8 cellular contexts compared by ENCODE assay signal in the genomic region with DNA sequence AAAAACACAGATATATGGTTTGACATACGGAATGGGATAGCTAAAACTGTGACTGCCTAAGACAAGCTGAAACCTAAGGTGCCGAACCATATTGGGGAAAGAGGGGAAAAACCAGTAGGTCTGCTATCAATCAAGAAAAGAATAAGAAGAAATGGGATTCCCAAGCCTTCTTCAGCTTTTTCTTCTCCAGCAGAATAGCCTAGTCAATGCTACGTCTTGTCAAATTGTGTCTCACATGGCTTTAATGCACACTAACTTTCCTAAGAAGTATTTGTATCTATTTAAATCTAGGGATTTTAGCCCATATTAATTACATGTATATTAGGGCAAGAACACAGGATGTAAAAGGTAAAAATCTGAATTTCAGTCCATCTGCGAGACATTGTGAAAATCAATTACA. TPM values are rescaled to one million over a fixed set of nuclear protein-coding genes. Genes with fewer than 3 reads are reported as not detected.
DNase-seq lines count a peak whose midpoint lies in the region; ATAC-seq and TF ChIP-seq lines count a peak whose summit lies in the region.

No MANE protein-coding gene starts in this region.

- H3K27me3 ChIP-seq in endocrine pancreas (ENCODE audit: control insufficient read depth, insufficient read depth, low read length) (no peaks in the 10 kb centered on the region), neuron (ENCODE audit: insufficient read depth, low read length) (no peaks in the 10 kb centered on the region)

- peak overlapping the region; percentile 88 to 97 for H3K4me3 Mint-ChIP-seq in CD14-positive monocyte

- DNase-seq in CD14-positive monocyte (ENCODE audit: low spot score) (no peak), NCI-H69 (lab: John Stamatoyannopoulos, UW) (peak; percentile 40)

- peak overlapping the region; percentile 69 for H3K9ac ChIP-seq in endocrine pancreas (ENCODE audit: control insufficient read depth, insufficient read depth, low read length)

- H3K9me3 ChIP-seq in endocrine pancreas (ENCODE audit: control insufficient read depth, low read length) (no peaks in the 10 kb centered on the region), neuron (ENCODE audit: low read length) (no peaks in the 10 kb centered on the region)

- intact Hi-C loops in CD14-positive monocyte (cut with micrococcal nuclease) = loop anchor here in 1 of 2 donors (5.0 kb wide), 1 partner anchor 196 kb away; no protein-coding TSS in a partner anchor

- H3K27me3 Mint-ChIP-seq in CD14-positive monocyte (ENCODE audit: low read depth in 3 of 3) = peaks cover 0 to 4% (median 2%) of the 10 kb centered on the region in 3 donors

- H3K4me3 ChIP-seq in endocrine pancreas (ENCODE audit: control insufficient read depth, insufficient read depth, low read length) = peak overlapping the region; percentile 100
- peak overlapping the region; percentile 58 for H3K4me3 ChIP-seq in neuron (ENCODE audit: low read length)

- peaks cover 9 to 15% (median 14%) of the 10 kb centered on the region in 7 donors for H3K9me3 Mint-ChIP-seq in CD14-positive monocyte

- H2AFZ ChIP-seq in neuron (ENCODE audit: low read depth, low read length) = peak overlapping the region; percentile 96

- H3K36me3 ChIP-seq in endocrine pancreas (ENCODE audit: control insufficient read depth, insufficient read depth, low read length) = no peaks in the 10 kb centered on the region
- peaks cover 10% of the 10 kb centered on the region for H3K36me3 ChIP-seq in neuron (ENCODE audit: insufficient read depth, low read length)

- ATAC-seq in GM21825 (IDR thresholded peaks at IDR 0.05; ENCODE audit: unreplicated experiment) = no peak
- ATAC-seq in GM21381 (IDR thresholded peaks at IDR 0.05; ENCODE audit: unreplicated experiment) = no peak
- ATAC-seq in HG02642 (IDR thresholded peaks at IDR 0.05; ENCODE audit: poor library complexity, unreplicated experiment) = no peak
- no peak for ATAC-seq in HG02938 (IDR thresholded peaks at IDR 0.05; ENCODE audit: unreplicated experiment)

- H3K4me1 ChIP-seq in endocrine pancreas (ENCODE audit: control insufficient read depth, insufficient read depth, low read length) = peaks cover 26% of the 10 kb centered on the region
- peaks cover 19% of the 10 kb centered on the region for H3K4me1 ChIP-seq in neuron (ENCODE audit: insufficient read depth, low read length)

- no peak for TF ChIP-seq CTCF in CD14-positive monocyte (IDR thresholded peaks at IDR 0.05)

- H3K36me3 Mint-ChIP-seq in CD14-positive monocyte = peaks cover 19 to 20% of the 10 kb centered on the region in 2 donors

- H3K27ac Mint-ChIP-seq in CD14-positive monocyte = peak overlapping the region in 6 of 7 donors; percentile 95 to 99 (median 98)

- peaks cover 40% of the 10 kb centered on the region for H3K4me1 Mint-ChIP-seq in CD14-positive monocyte

RNA-seq across cellular contexts. Expression of a gene that starts 0.8 kb away (rescaled TPM):
- 10 to 100 TPM in 1 of 2 donors, 1 to 10 TPM in 1; 6.8 to 14.8 TPM for polyA plus RNA-seq in CD14-positive monocyte

RNA-seq across cellular contexts. Expression of a gene that starts 47.6 kb away (rescaled TPM):
- polyA plus RNA-seq in CD14-positive monocyte = not detected
